In genomic region chr19:12400618-12401502, GRCh38 we compare ENCODE assay signal across 8 cellular contexts. TPM values are rescaled to one million over a fixed set of nuclear protein-coding genes. Genes with fewer than 3 reads are reported as not detected.
DNase-seq lines count a peak whose midpoint lies in the region; ATAC-seq and TF ChIP-seq lines count a peak whose summit lies in the region.

Gene ZNF799 (minus strand): TSS chr19:12401271. CDS start chr19:12401070, 201 bp downstream.

- CTCF ChIA-PET in BJ (lab: Yijun Ruan, JAX): no interaction called here

- peaks cover 0 to under 1% (median 0%) of the 10 kb centered on the region in 4 donors for H3K9me3 ChIP-seq in liver (ENCODE audit: control insufficient read depth in 4 of 4, low read length in 3 of 4)

- TF ChIP-seq CTCF in BJ (IDR thresholded peaks at IDR 0.05; ENCODE audit: insufficient read depth, low read depth, low read length) (no peak), liver (IDR thresholded peaks at IDR 0.05; ENCODE audit: low read depth, low read length, missing input control) (peak; percentile 4)

- H3K36me3 ChIP-seq in BJ (ENCODE audit: control insufficient read depth, insufficient read depth, low read length) (no peaks in the 10 kb centered on the region), liver (ENCODE audit: control insufficient read depth in 4 of 4, insufficient read depth in 3 of 4, low read depth in 1 of 4, low read length in 3 of 4) (no peaks in the 10 kb centered on the region)

- H3K4me1 ChIP-seq in liver (ENCODE audit: control insufficient read depth in 4 of 4, insufficient read depth in 4 of 4, low read length in 3 of 4): peaks cover 0 to 6% (median 2%) of the 10 kb centered on the region in 4 donors

- peak within 1 kb of the TSS; percentile 87 for H3K4me3 ChIP-seq in BJ (ENCODE audit: low read depth, low read length)
- H3K4me3 ChIP-seq in liver (ENCODE audit: low read depth in 1 of 3, low read length in 3 of 3): peak within 1 kb of the TSS; percentile 66 to 71 (median 70)

- H3K27me3 ChIP-seq in BJ (ENCODE audit: control insufficient read depth, insufficient read depth, low read length) (no peaks in the 10 kb centered on the region), liver (ENCODE audit: control insufficient read depth in 4 of 4, insufficient read depth in 4 of 4, low read length in 3 of 4) (no peaks in the 10 kb centered on the region)

- POLR2A ChIA-PET in BJ (lab: Charles Lee): no interaction called here

- peak; percentile 81 for DNase-seq in BJ (ENCODE audit: low read depth)
- peak; percentile 32 for DNase-seq in GM19240 (ENCODE audit: insufficient read length, low spot score)
- DNase-seq in NCI-H526 (lab: John Stamatoyannopoulos, UW): peak; percentile 92 to 96
- peak; percentile 76 for DNase-seq in activated CD4-positive, alpha-beta T cell treated with anti-CD3 and anti-CD28 coated beads, Interleukin-2, amount 50 U/mL, for 1 hour
- DNase-seq in dermis microvascular lymphatic vessel endothelial cell (ENCODE audit: low read depth in 2 of 2): peak; percentile 98 to 100
- peak; percentile 83 for DNase-seq in stimulated activated CD4-positive, alpha-beta T cell treated with anti-CD3 and anti-CD28 coated beads, Interleukin-4, amount 100 ng/mL, for 1 hour

- H3K9ac ChIP-seq in liver (ENCODE audit: low read depth in 1 of 2, low read length in 2 of 2): peak within 1 kb of the TSS; percentile 66 to 86

- peak within 1 kb of the TSS; percentile 82 to 83 for H3K27ac ChIP-seq in liver (ENCODE audit: low read depth in 1 of 2, low read length in 2 of 2)

- ATAC-seq in HG03460 (IDR thresholded peaks at IDR 0.05; ENCODE audit: unreplicated experiment): peak; percentile 86

- WGBS in liver: under 1% methylated on average over 71 of the region's 71 CpGs

- TF ChIP-seq RAD21 in liver (IDR thresholded peaks at IDR 0.05): peak; percentile 44 to 63

TF ChIP-seq in liver, 16 proteins besides CTCF, POLR2A, EP300 and RAD21:
- TF ChIP-seq MAX (IDR thresholded peaks at IDR 0.05) (peak; percentile 89), ATF3 (IDR thresholded peaks at IDR 0.05) (peak; percentile 36), TAF1 (conservative IDR thresholded peaks at IDR 0.05) (peak; percentile 18), FOXA2 (IDR thresholded peaks at IDR 0.05) (no peak), ZBTB33 (IDR thresholded peaks at IDR 0.05) (peak; percentile 75), SP1 (IDR thresholded peaks at IDR 0.05) (peak; percentile 72), EGR1 (IDR thresholded peaks at IDR 0.05; ENCODE audit: low read depth in 2 of 2) (peak in 1 of 2 donors; percentile 67), HNF4G (IDR thresholded peaks at IDR 0.05) (no peak), YY1 (IDR thresholded peaks at IDR 0.05) (peak; percentile 28), REST (IDR thresholded peaks at IDR 0.05) (peak; percentile 54), HNF4A (conservative IDR thresholded peaks at IDR 0.05) (peak; percentile 53 to 66), NR2F2 (IDR thresholded peaks at IDR 0.05) (peak; percentile 76), RXRA (IDR thresholded peaks at IDR 0.05) (peak; percentile 64 to 67), GABPA (IDR thresholded peaks at IDR 0.05 in 1 of 2, conservative IDR thresholded peaks at IDR 0.05 in 1 of 2) (peak; percentile 39 to 89), FOXA1 (IDR thresholded peaks at IDR 0.05) (peak; percentile 33), JUND (IDR thresholded peaks at IDR 0.05) (peak; percentile 36 to 39)
TF ChIP-seq in liver: peak in this region for 14.

RNA-seq across cellular contexts. Expression of gene ZNF799, which starts in this region (rescaled TPM):
- polyA plus RNA-seq in BJ (2011; rRNA removed): 0.63 and 1.3 TPM in 2 replicates
- polyA minus RNA-seq in BJ (2011; rRNA and poly(A)+ RNA removed): 0.67 and 0.85 TPM in 2 replicates
- total RNA-seq in dermis microvascular lymphatic vessel endothelial cell: 4.6 and 6.6 TPM in 2 replicates
- total RNA-seq in liver: 1 to 10 TPM; 2.8 to 5.3 TPM
- polyA plus RNA-seq in liver: 1 to 10 TPM; 1.6 to 2.2 TPM

Comparison
In these comparisons a context has a peak if more than half of its experiments do, and no peak if none do; other contexts are left out.
1. Peak in every context shown above with its lines: DNase-seq, ATAC-seq, H3K4me3 ChIP-seq and H3K27ac ChIP-seq.
2. DNase-seq: peak in every context shown above with its lines; median percentile 99 in dermis microvascular lymphatic vessel endothelial cell; 94 in NCI-H526; 83 in stimulated activated CD4-positive, alpha-beta T cell treated with anti-CD3 and anti-CD28 coated beads, Interleukin-4, amount 100 ng/mL, for 1 hour; 81 in BJ; 76 in activated CD4-positive, alpha-beta T cell treated with anti-CD3 and anti-CD28 coated beads, Interleukin-2, amount 50 U/mL, for 1 hour; 32 in GM19240.